Comparison of ENCODE assay signal across 1 cellular context in the genomic region with DNA sequence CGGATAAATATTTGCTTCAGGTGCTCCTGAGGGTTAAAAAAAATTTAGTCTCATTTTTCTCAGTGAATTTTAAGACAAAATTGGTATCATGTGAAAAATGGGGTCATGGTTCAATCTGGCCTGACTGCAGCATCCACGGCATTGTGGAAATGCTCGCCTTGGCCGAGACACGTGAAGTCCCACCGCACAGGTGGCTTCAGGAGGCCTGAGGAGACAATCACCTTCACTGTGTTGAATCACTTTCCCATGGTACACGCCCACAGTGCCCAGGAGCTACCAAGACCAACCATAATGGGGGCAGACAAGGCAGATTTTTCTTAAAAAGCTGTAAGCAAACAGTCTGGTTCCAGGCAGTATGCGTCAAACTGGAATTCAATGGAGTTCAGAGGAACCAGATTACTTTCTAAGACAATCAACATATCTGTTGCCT.
TF ChIP-seq lines count a peak whose summit lies in the region.

No MANE protein-coding gene starts in this region.

TF ChIP-seq in K562, 482 proteins besides CTCF, POLR2A, EP300 and RAD21 (continued from another document):
- TF ChIP-seq, protein P1, sequence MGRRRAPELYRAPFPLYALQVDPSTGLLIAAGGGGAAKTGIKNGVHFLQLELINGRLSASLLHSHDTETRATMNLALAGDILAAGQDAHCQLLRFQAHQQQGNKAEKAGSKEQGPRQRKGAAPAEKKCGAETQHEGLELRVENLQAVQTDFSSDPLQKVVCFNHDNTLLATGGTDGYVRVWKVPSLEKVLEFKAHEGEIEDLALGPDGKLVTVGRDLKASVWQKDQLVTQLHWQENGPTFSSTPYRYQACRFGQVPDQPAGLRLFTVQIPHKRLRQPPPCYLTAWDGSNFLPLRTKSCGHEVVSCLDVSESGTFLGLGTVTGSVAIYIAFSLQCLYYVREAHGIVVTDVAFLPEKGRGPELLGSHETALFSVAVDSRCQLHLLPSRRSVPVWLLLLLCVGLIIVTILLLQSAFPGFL (CRISPR knock-in tag; IDR thresholded peaks at IDR 0.05): no peak
- TF ChIP-seq ATF1 (CRISPR knock-in tag; IDR thresholded peaks at IDR 0.05) (no peak), ATF1 (tag; IDR thresholded peaks at IDR 0.05) (no peak), TBP (optimal IDR thresholded peaks at IDR 0.05; ENCODE audit: low read depth, low read length) (no peak), EGR1 (conservative IDR thresholded peaks at IDR 0.05) (no peak), NR2F6 (CRISPR knock-in tag; IDR thresholded peaks at IDR 0.05) (peak; percentile 22; the same call in 1 of the 2 replicates), ZNF668 (CRISPR knock-in tag; IDR thresholded peaks at IDR 0.05) (peak; percentile 60; the same call in 1 of the 2 replicates), SNRNP70 (optimal IDR thresholded peaks at IDR 0.05; ENCODE audit: low read depth, low read length) (no peak), SIX5 (IDR thresholded peaks at IDR 0.05; ENCODE audit: borderline replicate concordance in 1 of 2, insufficient read depth in 1 of 2, low read depth in 1 of 2, low read length in 2 of 2) (no peak), SMAD3 (CRISPR knock-in tag; conservative IDR thresholded peaks at IDR 0.05) (0 out of 2 replicates have a peak, but pooled peaks have one; percentile 66), ZKSCAN3 (CRISPR knock-in tag; IDR thresholded peaks at IDR 0.05) (no peak), ZNF224 (CRISPR knock-in tag; IDR thresholded peaks at IDR 0.05) (no peak), E2F3 (CRISPR knock-in tag; IDR thresholded peaks at IDR 0.05) (no peak), ZNF79 (CRISPR knock-in tag; IDR thresholded peaks at IDR 0.05; ENCODE audit: low read depth) (0 out of 2 replicates have a peak, but pooled peaks have one; percentile 29), DACH1 (IDR thresholded peaks at IDR 0.05; ENCODE audit: partially characterized antibody) (no peak), FOXJ2 (tag; IDR thresholded peaks at IDR 0.05) (no peak)
- TF ChIP-seq, protein P2, sequence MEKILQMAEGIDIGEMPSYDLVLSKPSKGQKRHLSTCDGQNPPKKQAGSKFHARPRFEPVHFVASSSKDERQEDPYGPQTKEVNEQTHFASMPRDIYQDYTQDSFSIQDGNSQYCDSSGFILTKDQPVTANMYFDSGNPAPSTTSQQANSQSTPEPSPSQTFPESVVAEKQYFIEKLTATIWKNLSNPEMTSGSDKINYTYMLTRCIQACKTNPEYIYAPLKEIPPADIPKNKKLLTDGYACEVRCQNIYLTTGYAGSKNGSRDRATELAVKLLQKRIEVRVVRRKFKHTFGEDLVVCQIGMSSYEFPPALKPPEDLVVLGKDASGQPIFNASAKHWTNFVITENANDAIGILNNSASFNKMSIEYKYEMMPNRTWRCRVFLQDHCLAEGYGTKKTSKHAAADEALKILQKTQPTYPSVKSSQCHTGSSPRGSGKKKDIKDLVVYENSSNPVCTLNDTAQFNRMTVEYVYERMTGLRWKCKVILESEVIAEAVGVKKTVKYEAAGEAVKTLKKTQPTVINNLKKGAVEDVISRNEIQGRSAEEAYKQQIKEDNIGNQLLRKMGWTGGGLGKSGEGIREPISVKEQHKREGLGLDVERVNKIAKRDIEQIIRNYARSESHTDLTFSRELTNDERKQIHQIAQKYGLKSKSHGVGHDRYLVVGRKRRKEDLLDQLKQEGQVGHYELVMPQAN (IDR thresholded peaks at IDR 0.05; ENCODE audit: borderline replicate concordance): no peak
- TF ChIP-seq, protein P3, sequence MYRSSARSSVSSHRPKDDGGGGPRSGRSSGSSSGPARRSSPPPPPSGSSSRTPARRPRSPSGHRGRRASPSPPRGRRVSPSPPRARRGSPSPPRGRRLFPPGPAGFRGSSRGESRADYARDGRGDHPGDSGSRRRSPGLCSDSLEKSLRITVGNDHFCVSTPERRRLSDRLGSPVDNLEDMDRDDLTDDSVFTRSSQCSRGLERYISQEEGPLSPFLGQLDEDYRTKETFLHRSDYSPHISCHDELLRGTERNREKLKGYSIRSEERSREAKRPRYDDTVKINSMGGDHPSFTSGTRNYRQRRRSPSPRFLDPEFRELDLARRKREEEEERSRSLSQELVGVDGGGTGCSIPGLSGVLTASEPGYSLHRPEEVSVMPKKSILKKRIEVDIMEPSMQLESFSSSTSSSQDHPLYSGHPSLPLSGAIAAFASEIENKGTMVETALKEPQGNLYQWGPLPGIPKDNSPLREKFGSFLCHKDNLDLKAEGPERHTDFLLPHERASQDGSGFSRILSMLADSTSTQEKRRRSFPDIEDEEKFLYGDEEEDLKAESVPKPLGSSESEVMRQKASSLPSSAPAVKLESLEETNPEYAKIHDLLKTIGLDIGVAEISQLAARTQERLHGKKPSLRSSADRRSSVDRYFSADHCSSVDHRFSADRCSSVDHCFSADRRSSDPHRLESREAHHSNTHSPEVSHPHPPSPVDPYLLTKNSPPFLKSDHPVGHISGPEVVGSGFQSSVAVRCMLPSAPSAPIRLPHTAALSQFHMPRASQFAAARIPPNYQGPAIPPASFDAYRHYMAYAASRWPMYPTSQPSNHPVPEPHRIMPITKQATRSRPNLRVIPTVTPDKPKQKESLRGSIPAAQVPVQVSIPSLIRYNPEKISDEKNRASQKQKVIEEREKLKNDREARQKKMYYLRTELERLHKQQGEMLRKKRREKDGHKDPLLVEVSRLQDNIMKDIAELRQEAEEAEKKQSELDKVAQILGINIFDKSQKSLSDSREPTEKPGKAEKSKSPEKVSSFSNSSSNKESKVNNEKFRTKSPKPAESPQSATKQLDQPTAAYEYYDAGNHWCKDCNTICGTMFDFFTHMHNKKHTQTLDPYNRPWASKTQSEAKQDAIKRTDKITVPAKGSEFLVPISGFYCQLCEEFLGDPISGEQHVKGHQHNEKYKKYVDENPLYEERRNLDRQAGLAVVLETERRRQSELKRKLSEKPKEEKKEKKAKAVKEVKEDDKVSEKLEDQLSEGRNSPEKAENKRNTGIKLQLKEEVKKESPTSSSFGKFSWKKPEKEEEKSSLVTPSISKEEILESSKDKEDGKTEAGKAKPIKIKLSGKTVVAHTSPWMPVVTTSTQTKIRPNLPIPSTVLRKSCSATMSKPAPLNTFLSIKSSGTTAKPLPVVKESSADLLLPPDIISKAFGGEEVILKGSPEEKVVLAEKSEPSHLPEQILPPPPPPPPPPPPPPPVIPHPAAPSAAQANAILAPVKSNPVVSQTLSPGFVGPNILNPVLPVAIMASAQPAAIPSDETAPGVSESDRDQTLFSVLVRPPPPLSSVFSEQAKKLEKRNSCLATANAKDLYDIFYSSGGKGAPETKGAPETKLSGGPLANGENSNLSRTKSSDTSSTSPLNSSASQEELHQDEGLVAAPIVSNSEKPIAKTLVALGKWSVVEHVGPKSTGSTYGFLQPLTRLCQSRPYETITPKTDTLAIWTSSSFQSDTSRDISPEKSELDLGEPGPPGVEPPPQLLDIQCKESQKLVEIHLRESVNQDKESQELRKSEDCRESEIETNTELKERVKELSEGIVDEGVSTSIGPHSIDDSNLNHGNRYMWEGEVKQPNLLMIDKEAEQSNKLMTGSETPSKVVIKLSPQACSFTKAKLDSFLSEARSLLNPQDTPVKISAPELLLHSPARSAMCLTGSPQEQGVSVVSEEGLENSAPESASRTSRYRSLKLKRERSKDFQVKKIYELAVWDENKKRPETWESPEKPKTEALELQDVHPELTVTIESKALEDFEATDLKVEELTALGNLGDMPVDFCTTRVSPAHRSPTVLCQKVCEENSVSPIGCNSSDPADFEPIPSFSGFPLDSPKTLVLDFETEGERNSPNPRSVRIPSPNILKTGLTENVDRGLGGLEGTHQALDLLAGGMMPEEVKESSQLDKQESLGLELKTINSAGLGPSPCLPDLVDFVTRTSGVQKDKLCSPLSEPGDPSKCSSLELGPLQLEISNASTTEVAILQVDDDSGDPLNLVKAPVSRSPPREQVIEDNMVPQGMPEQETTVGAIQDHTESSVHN (IDR thresholded peaks at IDR 0.05; ENCODE audit: borderline replicate concordance in 1 of 2, low read depth in 1 of 2): no peak
- TF ChIP-seq, protein P4, sequence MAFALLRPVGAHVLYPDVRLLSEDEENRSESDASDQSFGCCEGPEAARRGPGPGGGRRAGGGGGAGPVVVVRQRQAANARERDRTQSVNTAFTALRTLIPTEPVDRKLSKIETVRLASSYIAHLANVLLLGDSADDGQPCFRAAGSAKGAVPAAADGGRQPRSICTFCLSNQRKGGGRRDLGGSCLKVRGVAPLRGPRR (CRISPR knock-in tag; IDR thresholded peaks at IDR 0.05): peak; percentile 61; the same call in 1 of the 2 replicates
- TF ChIP-seq, protein P5, sequence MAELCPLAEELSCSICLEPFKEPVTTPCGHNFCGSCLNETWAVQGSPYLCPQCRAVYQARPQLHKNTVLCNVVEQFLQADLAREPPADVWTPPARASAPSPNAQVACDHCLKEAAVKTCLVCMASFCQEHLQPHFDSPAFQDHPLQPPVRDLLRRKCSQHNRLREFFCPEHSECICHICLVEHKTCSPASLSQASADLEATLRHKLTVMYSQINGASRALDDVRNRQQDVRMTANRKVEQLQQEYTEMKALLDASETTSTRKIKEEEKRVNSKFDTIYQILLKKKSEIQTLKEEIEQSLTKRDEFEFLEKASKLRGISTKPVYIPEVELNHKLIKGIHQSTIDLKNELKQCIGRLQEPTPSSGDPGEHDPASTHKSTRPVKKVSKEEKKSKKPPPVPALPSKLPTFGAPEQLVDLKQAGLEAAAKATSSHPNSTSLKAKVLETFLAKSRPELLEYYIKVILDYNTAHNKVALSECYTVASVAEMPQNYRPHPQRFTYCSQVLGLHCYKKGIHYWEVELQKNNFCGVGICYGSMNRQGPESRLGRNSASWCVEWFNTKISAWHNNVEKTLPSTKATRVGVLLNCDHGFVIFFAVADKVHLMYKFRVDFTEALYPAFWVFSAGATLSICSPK (IDR thresholded peaks at IDR 0.05; ENCODE audit: borderline replicate concordance): no peak
- TF ChIP-seq, protein P6, sequence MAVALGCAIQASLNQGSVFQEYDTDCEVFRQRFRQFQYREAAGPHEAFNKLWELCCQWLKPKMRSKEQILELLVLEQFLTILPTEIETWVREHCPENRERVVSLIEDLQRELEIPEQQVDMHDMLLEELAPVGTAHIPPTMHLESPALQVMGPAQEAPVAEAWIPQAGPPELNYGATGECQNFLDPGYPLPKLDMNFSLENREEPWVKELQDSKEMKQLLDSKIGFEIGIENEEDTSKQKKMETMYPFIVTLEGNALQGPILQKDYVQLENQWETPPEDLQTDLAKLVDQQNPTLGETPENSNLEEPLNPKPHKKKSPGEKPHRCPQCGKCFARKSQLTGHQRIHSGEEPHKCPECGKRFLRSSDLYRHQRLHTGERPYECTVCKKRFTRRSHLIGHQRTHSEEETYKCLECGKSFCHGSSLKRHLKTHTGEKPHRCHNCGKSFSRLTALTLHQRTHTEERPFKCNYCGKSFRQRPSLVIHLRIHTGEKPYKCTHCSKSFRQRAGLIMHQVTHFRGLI (CRISPR knock-in tag; IDR thresholded peaks at IDR 0.05): peak; percentile 51
